In the genomic region with DNA sequence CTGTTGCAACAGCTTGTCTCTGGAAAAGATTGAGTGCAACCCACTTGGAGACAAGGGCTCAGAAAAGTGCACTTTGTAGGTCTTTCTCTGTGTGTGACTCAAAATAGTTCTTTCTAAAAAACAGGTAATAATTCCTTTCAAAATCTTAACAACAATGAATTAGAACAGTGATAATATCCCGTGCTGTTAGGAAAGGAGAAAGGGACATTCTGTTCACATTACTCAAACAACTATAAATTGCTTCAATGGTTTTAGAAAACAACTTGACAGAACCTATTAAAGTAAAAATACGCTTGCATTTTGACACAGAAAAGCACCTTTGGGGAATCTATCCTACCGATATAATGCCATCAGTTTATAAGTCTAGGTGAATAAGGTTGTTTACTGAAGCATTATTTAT, we compare ENCODE assay signal across 28 cellular contexts.
"Had no signal": no experiment of that assay in that cellular context is flagged by ENCODE, and none has a peak within 500 bp of the region (broad histone marks: within the 10 kb centered on the region; RNA-seq: fewer than 3 reads in every experiment).

No MANE protein-coding gene starts in this region.

- H3K4me1 Mint-ChIP-seq: stimulated activated effector memory CD8-positive, alpha-beta T cell treated with anti-CD3 and anti-CD28 coated beads, Interleukin-12 subunit alpha, Interleukin-12 subunit beta, amount 100 ng/mL, for 72 hours; stimulated activated memory B cell treated with anti-CD40 and anti-IgM and Interleukin-4, amounts not matched to agents 10 μg/mL and 1 μg/mL and 100 μg/mL, for 72 hours; stimulated activated naive B cell treated with anti-CD40 and anti-IgM and Interleukin-4, amounts not matched to agents 10 μg/mL and 1 μg/mL and 100 μg/mL, for 72 hours; stimulated activated naive CD8-positive, alpha-beta T cell treated with anti-CD3 and anti-CD28 coated beads, Interleukin-15, amount 100 ng/mL, for 72 hours had no signal

- H3K36me3 ChIP-seq: stomach, suprapubic skin, thoracic aorta, thyroid gland, tibial artery, tibial nerve, transverse colon, upper lobe of left lung, upper lobe of right lung, vagina had no signal

- H3K27me3 ChIP-seq: stomach, suprapubic skin, testis, thyroid gland, tibial artery, tibial nerve, transverse colon, upper lobe of left lung, upper lobe of right lung, vagina had no signal

- H3K27ac Mint-ChIP-seq: stimulated activated effector memory CD8-positive, alpha-beta T cell treated with anti-CD3 and anti-CD28 coated beads, Interleukin-12 subunit alpha, Interleukin-12 subunit beta, amount 100 ng/mL, for 72 hours; stimulated activated memory B cell treated with anti-CD40 and anti-IgM and Interleukin-4, amounts not matched to agents 10 μg/mL and 1 μg/mL and 100 μg/mL, for 72 hours; stimulated activated naive B cell treated with anti-CD40 and anti-IgM and Interleukin-4, amounts not matched to agents 10 μg/mL and 1 μg/mL and 100 μg/mL, for 72 hours; stimulated activated naive CD8-positive, alpha-beta T cell treated with anti-CD3 and anti-CD28 coated beads, Interleukin-15, amount 100 ng/mL, for 72 hours; stimulated activated naive CD8-positive, alpha-beta T cell treated with anti-CD3 and anti-CD28 coated beads, Interleukin-15, Interleukin-2, amounts not matched to agents 100 ng/mL and 50 ng/mL, for 24 hours; type B pancreatic cell had no signal

- H3K36me3 Mint-ChIP-seq: stimulated activated effector memory CD8-positive, alpha-beta T cell treated with anti-CD3 and anti-CD28 coated beads, Interleukin-12 subunit alpha, Interleukin-12 subunit beta, amount 100 ng/mL, for 72 hours; stimulated activated memory B cell treated with anti-CD40 and anti-IgM and Interleukin-4, amounts not matched to agents 10 μg/mL and 1 μg/mL and 100 μg/mL, for 72 hours; stimulated activated naive B cell treated with anti-CD40 and anti-IgM and Interleukin-4, amounts not matched to agents 10 μg/mL and 1 μg/mL and 100 μg/mL, for 72 hours; type B pancreatic cell had no signal

- FAIRE-seq: urothelium cell line had no signal

- DNase-seq: stimulated activated CD4-positive, alpha-beta T cell treated with anti-CD3 and anti-CD28 coated beads, Interleukin-2, amount 100 ng/mL, for 48 hours; stimulated activated CD4-positive, alpha-beta T cell treated with anti-CD3 and anti-CD28 coated beads, Interleukin-4, amount 100 ng/mL, for 1 hour; stimulated activated CD4-positive, alpha-beta T cell treated with anti-CD3 and anti-CD28 coated beads, Interleukin-4, amount 100 ng/mL, for 24 hours; stimulated activated CD4-positive, alpha-beta T cell treated with anti-CD3 and anti-CD28 coated beads, Interleukin-4, amount 100 ng/mL, for 4 hours; stimulated activated CD8-positive, alpha-beta memory T cell treated with anti-CD3 and anti-CD28 coated beads, Interleukin-4, amount 100 ng/mL, for 48 hours; stimulated activated naive B cell treated with anti-CD40 and anti-IgM and Interleukin-4, amounts not matched to agents 10 μg/mL and 1 μg/mL and 100 μg/mL, for 72 hours; stimulated activated naive CD4-positive, alpha-beta T cell; stimulated activated naive CD4-positive, alpha-beta T cell treated with Interleukin-2 at 50 U/mL for 16 hours; stimulated activated naive CD8-positive, alpha-beta T cell treated with anti-CD3 and anti-CD28 coated beads, Interleukin-15, amount 100 ng/mL, for 72 hours; stimulated activated naive CD8-positive, alpha-beta T cell treated with anti-CD3 and anti-CD28 coated beads, Interleukin-15, Interleukin-2, amounts not matched to agents 100 U/mL and 50 U/mL, for 24 hours; stomach; substantia nigra; testis; thyroid gland; tibial artery; transverse colon; trophoblast cell; upper lobe of left lung; upper lobe of right lung had no signal

- H3K4me3 ChIP-seq: stomach, suprapubic skin, testis, thoracic aorta, thyroid gland, tibial artery, tibial nerve, transverse colon, upper lobe of left lung, upper lobe of right lung, vagina had no signal

- H3K4me3 Mint-ChIP-seq: stimulated activated effector memory CD8-positive, alpha-beta T cell treated with anti-CD3 and anti-CD28 coated beads, Interleukin-12 subunit alpha, Interleukin-12 subunit beta, amount 100 ng/mL, for 72 hours; stimulated activated memory B cell treated with anti-CD40 and anti-IgM and Interleukin-4, amounts not matched to agents 10 μg/mL and 1 μg/mL and 100 μg/mL, for 72 hours; stimulated activated naive B cell treated with anti-CD40 and anti-IgM and Interleukin-4, amounts not matched to agents 10 μg/mL and 1 μg/mL and 100 μg/mL, for 72 hours; stimulated activated naive CD8-positive, alpha-beta T cell treated with anti-CD3 and anti-CD28 coated beads, Interleukin-15, amount 100 ng/mL, for 72 hours; stimulated activated naive CD8-positive, alpha-beta T cell treated with anti-CD3 and anti-CD28 coated beads, Interleukin-15, Interleukin-2, amounts not matched to agents 100 ng/mL and 50 ng/mL, for 24 hours; type B pancreatic cell had no signal

- H3K27me3 Mint-ChIP-seq: stimulated activated memory B cell treated with anti-CD40 and anti-IgM and Interleukin-4, amounts not matched to agents 10 μg/mL and 1 μg/mL and 100 μg/mL, for 72 hours; stimulated activated naive B cell treated with anti-CD40 and anti-IgM and Interleukin-4, amounts not matched to agents 10 μg/mL and 1 μg/mL and 100 μg/mL, for 72 hours; stimulated activated naive CD8-positive, alpha-beta T cell treated with anti-CD3 and anti-CD28 coated beads, Interleukin-15, amount 100 ng/mL, for 72 hours; stimulated activated naive CD8-positive, alpha-beta T cell treated with anti-CD3 and anti-CD28 coated beads, Interleukin-15, Interleukin-2, amounts not matched to agents 100 ng/mL and 50 ng/mL, for 24 hours; type B pancreatic cell had no signal

- ATAC-seq: stimulated activated effector memory CD8-positive, alpha-beta T cell treated with anti-CD3 and anti-CD28 coated beads, Interleukin-12 subunit alpha, Interleukin-12 subunit beta, amount 100 ng/mL, for 72 hours; stimulated activated memory B cell treated with anti-CD40 and anti-IgM and Interleukin-4, amounts not matched to agents 10 μg/mL and 1 μg/mL and 100 μg/mL, for 72 hours; stimulated activated naive B cell treated with anti-CD40 and anti-IgM and Interleukin-4, amounts not matched to agents 10 μg/mL and 1 μg/mL and 100 μg/mL, for 72 hours; stimulated activated naive CD8-positive, alpha-beta T cell treated with anti-CD3 and anti-CD28 coated beads, Interleukin-15, amount 100 ng/mL, for 72 hours; stimulated activated naive CD8-positive, alpha-beta T cell treated with anti-CD3 and anti-CD28 coated beads, Interleukin-15, Interleukin-2, amounts not matched to agents 100 U/mL and 50 U/mL, for 24 hours; upper lobe of right lung had no signal

- H3K9me3 ChIP-seq: suprapubic skin, testis, thoracic aorta, thyroid gland, tibial artery, transverse colon, upper lobe of left lung, upper lobe of right lung, vagina had no signal

- H3K4me1 ChIP-seq: stomach, suprapubic skin, testis, thyroid gland, tibial artery, tibial nerve, transverse colon, upper lobe of left lung, upper lobe of right lung, vagina had no signal

- H3K27ac ChIP-seq: stomach, suprapubic skin, testis, thoracic aorta, thyroid gland, tibial artery, tibial nerve, upper lobe of left lung, upper lobe of right lung, vagina had no signal
